In the genomic region with DNA sequence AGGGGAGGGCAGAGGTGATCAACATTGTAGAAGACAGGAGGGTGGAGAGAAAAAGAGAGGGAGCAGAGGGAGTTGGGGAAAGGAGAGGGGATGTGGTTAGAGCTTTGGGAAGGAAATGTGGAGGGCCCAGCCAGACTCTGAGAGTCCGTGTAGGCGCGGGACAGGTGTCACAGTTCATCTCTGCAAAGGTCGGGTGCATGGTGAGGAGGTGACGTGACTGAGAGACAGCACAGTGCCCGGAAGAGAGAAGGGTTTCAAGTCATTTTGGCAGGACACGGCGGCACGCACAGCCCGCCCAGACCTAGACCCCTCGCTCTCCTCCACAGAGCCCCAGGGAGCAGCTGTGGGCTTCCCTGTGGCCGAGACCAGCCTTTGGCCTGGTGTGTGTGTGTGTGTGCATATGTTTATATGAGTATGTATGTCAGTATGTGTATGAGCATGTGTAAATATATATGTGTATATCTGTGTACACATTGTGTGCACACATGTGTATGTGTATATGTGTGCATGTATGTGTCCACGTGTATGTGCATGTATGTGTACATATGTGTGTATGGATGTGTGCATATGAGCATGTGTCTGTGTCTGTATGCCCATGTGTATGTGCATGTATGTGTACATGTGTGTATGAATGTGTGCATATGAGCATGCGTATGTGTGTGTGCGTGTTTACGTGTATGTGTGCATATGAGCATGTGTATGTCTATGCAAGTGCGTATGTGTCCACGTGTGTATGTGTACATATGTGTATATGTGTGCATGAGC, we compare ENCODE assay signal across 1 cellular context.
TF ChIP-seq lines count a peak whose summit lies in the region.

No MANE protein-coding gene starts in this region.

TF ChIP-seq in GM12878, 131 proteins besides CTCF, POLR2A, EP300 and RAD21 (continued from another document and continues in another):
- TF ChIP-seq, protein P1, sequence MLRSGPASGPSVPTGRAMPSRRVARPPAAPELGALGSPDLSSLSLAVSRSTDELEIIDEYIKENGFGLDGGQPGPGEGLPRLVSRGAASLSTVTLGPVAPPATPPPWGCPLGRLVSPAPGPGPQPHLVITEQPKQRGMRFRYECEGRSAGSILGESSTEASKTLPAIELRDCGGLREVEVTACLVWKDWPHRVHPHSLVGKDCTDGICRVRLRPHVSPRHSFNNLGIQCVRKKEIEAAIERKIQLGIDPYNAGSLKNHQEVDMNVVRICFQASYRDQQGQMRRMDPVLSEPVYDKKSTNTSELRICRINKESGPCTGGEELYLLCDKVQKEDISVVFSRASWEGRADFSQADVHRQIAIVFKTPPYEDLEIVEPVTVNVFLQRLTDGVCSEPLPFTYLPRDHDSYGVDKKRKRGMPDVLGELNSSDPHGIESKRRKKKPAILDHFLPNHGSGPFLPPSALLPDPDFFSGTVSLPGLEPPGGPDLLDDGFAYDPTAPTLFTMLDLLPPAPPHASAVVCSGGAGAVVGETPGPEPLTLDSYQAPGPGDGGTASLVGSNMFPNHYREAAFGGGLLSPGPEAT (IDR thresholded peaks at IDR 0.05; ENCODE audit: low read depth) = peak; percentile 54; the same call in 1 of the 2 replicates
- no peak for TF ChIP-seq SMAD1 (IDR thresholded peaks at IDR 0.05; ENCODE audit: low read depth, partially characterized antibody)
- TF ChIP-seq, protein P2, sequence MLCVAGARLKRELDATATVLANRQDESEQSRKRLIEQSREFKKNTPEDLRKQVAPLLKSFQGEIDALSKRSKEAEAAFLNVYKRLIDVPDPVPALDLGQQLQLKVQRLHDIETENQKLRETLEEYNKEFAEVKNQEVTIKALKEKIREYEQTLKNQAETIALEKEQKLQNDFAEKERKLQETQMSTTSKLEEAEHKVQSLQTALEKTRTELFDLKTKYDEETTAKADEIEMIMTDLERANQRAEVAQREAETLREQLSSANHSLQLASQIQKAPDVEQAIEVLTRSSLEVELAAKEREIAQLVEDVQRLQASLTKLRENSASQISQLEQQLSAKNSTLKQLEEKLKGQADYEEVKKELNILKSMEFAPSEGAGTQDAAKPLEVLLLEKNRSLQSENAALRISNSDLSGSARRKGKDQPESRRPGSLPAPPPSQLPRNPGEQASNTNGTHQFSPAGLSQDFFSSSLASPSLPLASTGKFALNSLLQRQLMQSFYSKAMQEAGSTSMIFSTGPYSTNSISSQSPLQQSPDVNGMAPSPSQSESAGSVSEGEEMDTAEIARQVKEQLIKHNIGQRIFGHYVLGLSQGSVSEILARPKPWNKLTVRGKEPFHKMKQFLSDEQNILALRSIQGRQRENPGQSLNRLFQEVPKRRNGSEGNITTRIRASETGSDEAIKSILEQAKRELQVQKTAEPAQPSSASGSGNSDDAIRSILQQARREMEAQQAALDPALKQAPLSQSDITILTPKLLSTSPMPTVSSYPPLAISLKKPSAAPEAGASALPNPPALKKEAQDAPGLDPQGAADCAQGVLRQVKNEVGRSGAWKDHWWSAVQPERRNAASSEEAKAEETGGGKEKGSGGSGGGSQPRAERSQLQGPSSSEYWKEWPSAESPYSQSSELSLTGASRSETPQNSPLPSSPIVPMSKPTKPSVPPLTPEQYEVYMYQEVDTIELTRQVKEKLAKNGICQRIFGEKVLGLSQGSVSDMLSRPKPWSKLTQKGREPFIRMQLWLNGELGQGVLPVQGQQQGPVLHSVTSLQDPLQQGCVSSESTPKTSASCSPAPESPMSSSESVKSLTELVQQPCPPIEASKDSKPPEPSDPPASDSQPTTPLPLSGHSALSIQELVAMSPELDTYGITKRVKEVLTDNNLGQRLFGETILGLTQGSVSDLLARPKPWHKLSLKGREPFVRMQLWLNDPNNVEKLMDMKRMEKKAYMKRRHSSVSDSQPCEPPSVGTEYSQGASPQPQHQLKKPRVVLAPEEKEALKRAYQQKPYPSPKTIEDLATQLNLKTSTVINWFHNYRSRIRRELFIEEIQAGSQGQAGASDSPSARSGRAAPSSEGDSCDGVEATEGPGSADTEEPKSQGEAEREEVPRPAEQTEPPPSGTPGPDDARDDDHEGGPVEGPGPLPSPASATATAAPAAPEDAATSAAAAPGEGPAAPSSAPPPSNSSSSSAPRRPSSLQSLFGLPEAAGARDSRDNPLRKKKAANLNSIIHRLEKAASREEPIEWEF (IDR thresholded peaks at IDR 0.05; ENCODE audit: insufficient replicate concordance, low read depth, low read length) = no peak
- no peak for TF ChIP-seq EZH2 (IDR thresholded peaks at IDR 0.05; ENCODE audit: borderline replicate concordance, control insufficient read depth, low read depth, low read length)
- TF ChIP-seq, protein P3, sequence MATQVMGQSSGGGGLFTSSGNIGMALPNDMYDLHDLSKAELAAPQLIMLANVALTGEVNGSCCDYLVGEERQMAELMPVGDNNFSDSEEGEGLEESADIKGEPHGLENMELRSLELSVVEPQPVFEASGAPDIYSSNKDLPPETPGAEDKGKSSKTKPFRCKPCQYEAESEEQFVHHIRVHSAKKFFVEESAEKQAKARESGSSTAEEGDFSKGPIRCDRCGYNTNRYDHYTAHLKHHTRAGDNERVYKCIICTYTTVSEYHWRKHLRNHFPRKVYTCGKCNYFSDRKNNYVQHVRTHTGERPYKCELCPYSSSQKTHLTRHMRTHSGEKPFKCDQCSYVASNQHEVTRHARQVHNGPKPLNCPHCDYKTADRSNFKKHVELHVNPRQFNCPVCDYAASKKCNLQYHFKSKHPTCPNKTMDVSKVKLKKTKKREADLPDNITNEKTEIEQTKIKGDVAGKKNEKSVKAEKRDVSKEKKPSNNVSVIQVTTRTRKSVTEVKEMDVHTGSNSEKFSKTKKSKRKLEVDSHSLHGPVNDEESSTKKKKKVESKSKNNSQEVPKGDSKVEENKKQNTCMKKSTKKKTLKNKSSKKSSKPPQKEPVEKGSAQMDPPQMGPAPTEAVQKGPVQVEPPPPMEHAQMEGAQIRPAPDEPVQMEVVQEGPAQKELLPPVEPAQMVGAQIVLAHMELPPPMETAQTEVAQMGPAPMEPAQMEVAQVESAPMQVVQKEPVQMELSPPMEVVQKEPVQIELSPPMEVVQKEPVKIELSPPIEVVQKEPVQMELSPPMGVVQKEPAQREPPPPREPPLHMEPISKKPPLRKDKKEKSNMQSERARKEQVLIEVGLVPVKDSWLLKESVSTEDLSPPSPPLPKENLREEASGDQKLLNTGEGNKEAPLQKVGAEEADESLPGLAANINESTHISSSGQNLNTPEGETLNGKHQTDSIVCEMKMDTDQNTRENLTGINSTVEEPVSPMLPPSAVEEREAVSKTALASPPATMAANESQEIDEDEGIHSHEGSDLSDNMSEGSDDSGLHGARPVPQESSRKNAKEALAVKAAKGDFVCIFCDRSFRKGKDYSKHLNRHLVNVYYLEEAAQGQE (IDR thresholded peaks at IDR 0.05; ENCODE audit: low read depth, low read length) = no peak
- TF ChIP-seq, protein P4, sequence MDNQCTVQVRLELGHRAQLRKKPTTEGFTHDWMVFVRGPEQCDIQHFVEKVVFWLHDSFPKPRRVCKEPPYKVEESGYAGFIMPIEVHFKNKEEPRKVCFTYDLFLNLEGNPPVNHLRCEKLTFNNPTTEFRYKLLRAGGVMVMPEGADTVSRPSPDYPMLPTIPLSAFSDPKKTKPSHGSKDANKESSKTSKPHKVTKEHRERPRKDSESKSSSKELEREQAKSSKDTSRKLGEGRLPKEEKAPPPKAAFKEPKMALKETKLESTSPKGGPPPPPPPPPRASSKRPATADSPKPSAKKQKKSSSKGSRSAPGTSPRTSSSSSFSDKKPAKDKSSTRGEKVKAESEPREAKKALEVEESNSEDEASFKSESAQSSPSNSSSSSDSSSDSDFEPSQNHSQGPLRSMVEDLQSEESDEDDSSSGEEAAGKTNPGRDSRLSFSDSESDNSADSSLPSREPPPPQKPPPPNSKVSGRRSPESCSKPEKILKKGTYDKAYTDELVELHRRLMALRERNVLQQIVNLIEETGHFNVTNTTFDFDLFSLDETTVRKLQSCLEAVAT (IDR thresholded peaks at IDR 0.05) = 0 out of 2 replicates have a peak, but pooled peaks have one; percentile 44
- no peak for TF ChIP-seq SPI1 (IDR thresholded peaks at IDR 0.05; ENCODE audit: borderline replicate concordance, insufficient read depth, low read depth, low read length)
- TF ChIP-seq TBL1XR1 (IDR thresholded peaks at IDR 0.05; ENCODE audit: low read depth, low read length) = no peak
- no peak for TF ChIP-seq STAT1 (conservative IDR thresholded peaks at IDR 0.05)
- no peak for TF ChIP-seq ZZZ3 (IDR thresholded peaks at IDR 0.05; ENCODE audit: control insufficient read depth, insufficient read length, low read depth)
- no peak for TF ChIP-seq PAX8 (IDR thresholded peaks at IDR 0.05)
- TF ChIP-seq NBN (IDR thresholded peaks at IDR 0.05) = 0 out of 2 replicates have a peak, but pooled peaks have one; percentile 31
- no peak for TF ChIP-seq MXI1 (IDR thresholded peaks at IDR 0.05; ENCODE audit: low read depth, low read length)
- no peak for TF ChIP-seq YY1 (IDR thresholded peaks at IDR 0.05; ENCODE audit: low read depth, low read length)
- TF ChIP-seq CBFB (IDR thresholded peaks at IDR 0.05; ENCODE audit: low read depth) = 0 out of 2 replicates have a peak, but pooled peaks have one; percentile 43
- TF ChIP-seq, protein P5, sequence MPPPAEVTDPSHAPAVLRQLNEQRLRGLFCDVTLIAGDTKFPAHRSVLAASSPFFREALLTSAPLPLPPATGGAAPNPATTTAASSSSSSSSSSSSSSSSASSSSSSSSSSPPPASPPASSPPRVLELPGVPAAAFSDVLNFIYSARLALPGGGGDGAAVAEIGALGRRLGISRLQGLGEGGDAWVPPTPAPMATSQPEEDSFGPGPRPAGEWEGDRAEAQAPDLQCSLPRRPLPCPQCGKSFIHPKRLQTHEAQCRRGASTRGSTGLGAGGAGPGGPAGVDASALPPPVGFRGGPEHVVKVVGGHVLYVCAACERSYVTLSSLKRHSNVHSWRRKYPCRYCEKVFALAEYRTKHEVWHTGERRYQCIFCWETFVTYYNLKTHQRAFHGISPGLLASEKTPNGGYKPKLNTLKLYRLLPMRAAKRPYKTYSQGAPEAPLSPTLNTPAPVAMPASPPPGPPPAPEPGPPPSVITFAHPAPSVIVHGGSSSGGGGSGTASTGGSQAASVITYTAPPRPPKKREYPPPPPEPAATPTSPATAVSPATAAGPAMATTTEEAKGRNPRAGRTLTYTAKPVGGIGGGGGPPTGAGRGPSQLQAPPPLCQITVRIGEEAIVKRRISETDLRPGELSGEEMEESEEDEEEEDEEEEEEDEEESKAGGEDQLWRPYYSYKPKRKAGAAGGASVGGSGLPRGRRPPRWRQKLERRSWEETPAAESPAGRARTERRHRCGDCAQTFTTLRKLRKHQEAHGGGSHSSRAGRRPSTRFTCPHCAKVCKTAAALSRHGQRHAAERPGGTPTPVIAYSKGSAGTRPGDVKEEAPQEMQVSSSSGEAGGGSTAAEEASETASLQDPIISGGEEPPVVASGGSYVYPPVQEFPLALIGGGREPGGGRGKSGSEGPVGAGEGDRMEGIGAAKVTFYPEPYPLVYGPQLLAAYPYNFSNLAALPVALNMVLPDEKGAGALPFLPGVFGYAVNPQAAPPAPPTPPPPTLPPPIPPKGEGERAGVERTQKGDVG (CRISPR knock-in tag; IDR thresholded peaks at IDR 0.05) = no peak
- no peak for TF ChIP-seq KLF5 (IDR thresholded peaks at IDR 0.05; ENCODE audit: partially characterized antibody)
- TF ChIP-seq, protein P6, sequence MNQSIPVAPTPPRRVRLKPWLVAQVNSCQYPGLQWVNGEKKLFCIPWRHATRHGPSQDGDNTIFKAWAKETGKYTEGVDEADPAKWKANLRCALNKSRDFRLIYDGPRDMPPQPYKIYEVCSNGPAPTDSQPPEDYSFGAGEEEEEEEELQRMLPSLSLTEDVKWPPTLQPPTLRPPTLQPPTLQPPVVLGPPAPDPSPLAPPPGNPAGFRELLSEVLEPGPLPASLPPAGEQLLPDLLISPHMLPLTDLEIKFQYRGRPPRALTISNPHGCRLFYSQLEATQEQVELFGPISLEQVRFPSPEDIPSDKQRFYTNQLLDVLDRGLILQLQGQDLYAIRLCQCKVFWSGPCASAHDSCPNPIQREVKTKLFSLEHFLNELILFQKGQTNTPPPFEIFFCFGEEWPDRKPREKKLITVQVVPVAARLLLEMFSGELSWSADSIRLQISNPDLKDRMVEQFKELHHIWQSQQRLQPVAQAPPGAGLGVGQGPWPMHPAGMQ (IDR thresholded peaks at IDR 0.05; ENCODE audit: borderline replicate concordance) = no peak; the same call in 1 of the 2 replicates
- peak; percentile 79 for TF ChIP-seq ATF7 (IDR thresholded peaks at IDR 0.05; ENCODE audit: low read depth)
- TF ChIP-seq, protein P7, sequence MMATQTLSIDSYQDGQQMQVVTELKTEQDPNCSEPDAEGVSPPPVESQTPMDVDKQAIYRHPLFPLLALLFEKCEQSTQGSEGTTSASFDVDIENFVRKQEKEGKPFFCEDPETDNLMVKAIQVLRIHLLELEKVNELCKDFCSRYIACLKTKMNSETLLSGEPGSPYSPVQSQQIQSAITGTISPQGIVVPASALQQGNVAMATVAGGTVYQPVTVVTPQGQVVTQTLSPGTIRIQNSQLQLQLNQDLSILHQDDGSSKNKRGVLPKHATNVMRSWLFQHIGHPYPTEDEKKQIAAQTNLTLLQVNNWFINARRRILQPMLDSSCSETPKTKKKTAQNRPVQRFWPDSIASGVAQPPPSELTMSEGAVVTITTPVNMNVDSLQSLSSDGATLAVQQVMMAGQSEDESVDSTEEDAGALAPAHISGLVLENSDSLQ (IDR thresholded peaks at IDR 0.05) = peak; percentile 71; the same call in 1 of the 2 replicates
- TF ChIP-seq, protein P8, sequence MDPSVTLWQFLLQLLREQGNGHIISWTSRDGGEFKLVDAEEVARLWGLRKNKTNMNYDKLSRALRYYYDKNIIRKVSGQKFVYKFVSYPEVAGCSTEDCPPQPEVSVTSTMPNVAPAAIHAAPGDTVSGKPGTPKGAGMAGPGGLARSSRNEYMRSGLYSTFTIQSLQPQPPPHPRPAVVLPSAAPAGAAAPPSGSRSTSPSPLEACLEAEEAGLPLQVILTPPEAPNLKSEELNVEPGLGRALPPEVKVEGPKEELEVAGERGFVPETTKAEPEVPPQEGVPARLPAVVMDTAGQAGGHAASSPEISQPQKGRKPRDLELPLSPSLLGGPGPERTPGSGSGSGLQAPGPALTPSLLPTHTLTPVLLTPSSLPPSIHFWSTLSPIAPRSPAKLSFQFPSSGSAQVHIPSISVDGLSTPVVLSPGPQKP (IDR thresholded peaks at IDR 0.05; ENCODE audit: low read depth, low read length) = no peak
- no peak for TF ChIP-seq PML (IDR thresholded peaks at IDR 0.05; ENCODE audit: low read length)
- TF ChIP-seq WRNIP1 (IDR thresholded peaks at IDR 0.05; ENCODE audit: borderline replicate concordance, low read depth, low read length) = no peak
- TF ChIP-seq BMI1 (IDR thresholded peaks at IDR 0.05; ENCODE audit: borderline replicate concordance) = no peak
- TF ChIP-seq SREBF1 (IDR thresholded peaks at IDR 0.05; ENCODE audit: low read length) = no peak
- TF ChIP-seq CHD4 (IDR thresholded peaks at IDR 0.05) = no peak
- no peak for TF ChIP-seq GABPA (IDR thresholded peaks at IDR 0.05; ENCODE audit: low read depth)
- TF ChIP-seq MYC (IDR thresholded peaks at IDR 0.05; ENCODE audit: insufficient read depth, insufficient read length, insufficient replicate concordance, low read length, severe bottlenecking) = no peak
- TF ChIP-seq EED (IDR thresholded peaks at IDR 0.05; ENCODE audit: low read depth) = peak; percentile 83
- no peak for TF ChIP-seq SIX5 (IDR thresholded peaks at IDR 0.05; ENCODE audit: low read depth, low read length, severe bottlenecking)
- no peak for TF ChIP-seq POU2F2 (IDR thresholded peaks at IDR 0.05; ENCODE audit: borderline replicate concordance, low read depth, low read length)
- peak; percentile 73 to 82; a peak in 3 of 4 replicates for TF ChIP-seq IKZF2 (IDR thresholded peaks at IDR 0.05)
- no peak for TF ChIP-seq STAT3 (IDR thresholded peaks at IDR 0.05; ENCODE audit: low read depth, low read length)
